ENCODE assay signal across 8 cellular contexts in genomic region chr2:23385748-23386421, GRCh38. TPM values are rescaled to one million over a fixed set of nuclear protein-coding genes. Genes with fewer than 3 reads are reported as not detected.
DNase-seq lines count a peak whose midpoint lies in the region; ATAC-seq and TF ChIP-seq lines count a peak whose summit lies in the region.

No MANE protein-coding gene starts in this region.

- H4K5ac ChIP-seq in mesendoderm (ENCODE audit: low read length) = no peak overlapping the region

- CTCF ChIA-PET in activated naive CD4-positive, alpha-beta T cell treated with anti-CD3 and anti-CD28 coated beads for 36 hours (lab: Charles Lee) = no interaction called here

- H3K9ac ChIP-seq in mesendoderm (ENCODE audit: low read length) = peak overlapping the region; percentile 72

- no peak overlapping the region for H2AK5ac ChIP-seq in mesendoderm (ENCODE audit: low read length)

- peak overlapping the region; percentile 96 for H3K4me2 ChIP-seq in mesendoderm (ENCODE audit: low read length)

- H3K9me3 ChIP-seq in aorta (ENCODE audit: control insufficient read depth, low read length) = no peaks in the 10 kb centered on the region

- TF ChIP-seq CTCF in HFFc6 (IDR thresholded peaks at IDR 0.05) = no peak

- peaks cover 44% of the 10 kb centered on the region for H3K27me3 Mint-ChIP-seq in activated naive CD4-positive, alpha-beta T cell treated with anti-CD3 and anti-CD28 coated beads for 36 hours (ENCODE audit: low read depth)
- peaks cover 4% of the 10 kb centered on the region for H3K27me3 Mint-ChIP-seq in HFFc6 (ENCODE audit: insufficient read depth)

- H3K18ac ChIP-seq in mesendoderm (ENCODE audit: low read length) = no peak overlapping the region

- H3K4ac ChIP-seq in mesendoderm (ENCODE audit: low read depth, low read length) = no peak overlapping the region

- H2BK120ac ChIP-seq in mesendoderm (ENCODE audit: low read depth, low read length) = no peak overlapping the region

- H3K36me3 Mint-ChIP-seq in activated naive CD4-positive, alpha-beta T cell treated with anti-CD3 and anti-CD28 coated beads for 36 hours (ENCODE audit: low read depth) = no peaks in the 10 kb centered on the region
- no peaks in the 10 kb centered on the region for H3K36me3 Mint-ChIP-seq in HFFc6 (ENCODE audit: low read depth)

- peak; percentile 33 for ATAC-seq in aorta (ENCODE audit: low FRiP score)

- H3K4me1 Mint-ChIP-seq in activated naive CD4-positive, alpha-beta T cell treated with anti-CD3 and anti-CD28 coated beads for 36 hours (ENCODE audit: low read depth) = peaks cover 28% of the 10 kb centered on the region
- H3K4me1 Mint-ChIP-seq in HFFc6 (ENCODE audit: low read depth) = peaks cover 22% of the 10 kb centered on the region

- H3K27me3 ChIP-seq in mesendoderm (ENCODE audit: insufficient read depth, low read length, poor library complexity) = peaks cover 10% of the 10 kb centered on the region
- H3K27me3 ChIP-seq in aorta (ENCODE audit: control insufficient read depth in 1 of 2, insufficient read depth in 2 of 2, low read length in 1 of 2) = no peaks in the 10 kb centered on the region

- H3K27ac Mint-ChIP-seq in activated naive CD4-positive, alpha-beta T cell treated with anti-CD3 and anti-CD28 coated beads for 36 hours = no peak overlapping the region
- peak overlapping the region; percentile 79 for H3K27ac Mint-ChIP-seq in HFFc6

- peak overlapping the region; percentile 84 for H3K56ac ChIP-seq in mesendoderm (ENCODE audit: low read length)

- H3K4me1 ChIP-seq in mesendoderm (ENCODE audit: control insufficient read depth, low read depth, low read length) (no peaks in the 10 kb centered on the region), aorta (ENCODE audit: control insufficient read depth in 1 of 2, insufficient read depth in 2 of 2, low read length in 2 of 2) (no peaks in the 10 kb centered on the region)

- no peak overlapping the region for H3K27ac ChIP-seq in mesendoderm (ENCODE audit: low read depth, low read length)
- peak overlapping the region in 1 of 2 donors; percentile 23 for H3K27ac ChIP-seq in aorta (ENCODE audit: low read depth in 1 of 2, low read length in 2 of 2)

- H3K4me3 ChIP-seq in mesendoderm (ENCODE audit: low read length) (peak overlapping the region; percentile 52), aorta (ENCODE audit: low read length in 2 of 2) (peak overlapping the region; percentile 45 to 92)

- peak overlapping the region; percentile 76 for H3K4me3 Mint-ChIP-seq in activated naive CD4-positive, alpha-beta T cell treated with anti-CD3 and anti-CD28 coated beads for 36 hours
- H3K4me3 Mint-ChIP-seq in HFFc6 = peak overlapping the region; percentile 99

- H2BK5ac ChIP-seq in mesendoderm (ENCODE audit: low read length) = no peak overlapping the region

- peak overlapping the region; percentile 73 for H3K23ac ChIP-seq in mesendoderm (ENCODE audit: low read length)

- WGBS in mesendoderm (ENCODE audit: extremely low coverage, insufficient coverage, low lambda C conversion rate) = no CpG with 5 or more reads among the region's 68 CpGs
- WGBS in aorta, 2 donors = 1% methylated on average over 60 to 68 of the region's 68 CpGs

- H2BK15ac ChIP-seq in mesendoderm (replicated peaks; ENCODE audit: low read depth) = no peak overlapping the region

- no peaks in the 10 kb centered on the region for H3K9me3 Mint-ChIP-seq in activated naive CD4-positive, alpha-beta T cell treated with anti-CD3 and anti-CD28 coated beads for 36 hours
- H3K9me3 Mint-ChIP-seq in HFFc6 = no peaks in the 10 kb centered on the region

- H3K79me1 ChIP-seq in mesendoderm (ENCODE audit: low read length) = no peaks in the 10 kb centered on the region

- DNase-seq in activated naive CD4-positive, alpha-beta T cell treated with anti-CD3 and anti-CD28 coated beads for 36 hours = no peak
- DNase-seq in activated naive CD4-positive, alpha-beta T cell (lab: John Stamatoyannopoulos, UW) = no peak
- no peak for DNase-seq in HFFc6
- peak; percentile 41 for DNase-seq in NCI-H345 treated with DMSO at 0.1 percent for 48 hours (lab: John Stamatoyannopoulos, UW; ENCODE audit: unreplicated experiment)
- peak; percentile 39 for DNase-seq in dermis blood vessel endothelial cell
- DNase-seq in mesendoderm = peak; percentile 32
- peak in 1 of 2 donors; percentile 55 for DNase-seq in aorta
- DNase-seq in pons (ENCODE audit: low spot score) = no peak

- intact Hi-C loops in activated naive CD4-positive, alpha-beta T cell treated with anti-CD3 and anti-CD28 coated beads for 36 hours (cut with micrococcal nuclease) = loop anchor here (2.0 kb wide), 1 partner anchor 147 kb away; no protein-coding TSS in a partner anchor
- intact Hi-C loops in aorta (cut with DNase I) = loop anchor here in 1 of 2 donors (2.0 to 10.0 kb wide), 2 partner anchors 19 to 109 kb away; no protein-coding TSS in a partner anchor

- H3K79me2 ChIP-seq in mesendoderm (ENCODE audit: control insufficient read depth, insufficient read depth, low read length) = no peaks in the 10 kb centered on the region

- no peak overlapping the region for H4K8ac ChIP-seq in mesendoderm (ENCODE audit: low read depth, low read length)

- H3K36me3 ChIP-seq in mesendoderm (ENCODE audit: control insufficient read depth, insufficient read depth, low read length) (no peaks in the 10 kb centered on the region), aorta (ENCODE audit: control insufficient read depth in 1 of 2, insufficient read depth in 2 of 2, low read length in 1 of 2) (no peaks in the 10 kb centered on the region)

RNA-seq across cellular contexts. Expression of gene KLHL29, which starts 0.9 kb away (rescaled TPM):
- total RNA-seq in activated naive CD4-positive, alpha-beta T cell treated with anti-CD3 and anti-CD28 coated beads for 36 hours = 1 to 10 TPM; 2.4 to 2.9 TPM
- 1 to 10 TPM; 7.4 to 9.7 (median 8.6) TPM for total RNA-seq in HFFc6 (2021; fragmentation: NEBNext Ultra II Directional; extraction: Animal tissue kit (Norgen Biotek cat#: 25700))
- total RNA-seq in dermis blood vessel endothelial cell (3.7 and 5.8 TPM in 2 replicates), aorta (10 to 100 TPM; 11.4 to 13.4 TPM)
- 1.7 TPM for polyA plus RNA-seq in mesendoderm (2013, experiment 1 of 2)
- 1.6 TPM for polyA plus RNA-seq in mesendoderm (2013, experiment 2 of 2)
- polyA plus RNA-seq in aorta = 1 to 10 TPM in 1 of 2 donors, under 1 TPM in 1; 0.75 to 4.9 TPM

Comparison
In these comparisons a context has a peak if more than half of its experiments do, and no peak if none do; other contexts are left out.
1. DNase-seq: peak in NCI-H345 treated with DMSO at 0.1 percent for 48 hours (single experiment), dermis blood vessel endothelial cell (single experiment) and mesendoderm (single experiment); none in activated naive CD4-positive, alpha-beta T cell treated with anti-CD3 and anti-CD28 coated beads for 36 hours (single experiment), activated naive CD4-positive, alpha-beta T cell (0 of 4), HFFc6 (single experiment) and pons (single experiment).